In genomic region chr12:82740129-82741000, GRCh38 we compare ENCODE assay signal across 12 cellular contexts. TPM values are rescaled to one million over a fixed set of nuclear protein-coding genes. Genes with fewer than 3 reads are reported as not detected.
DNase-seq lines count a peak whose midpoint lies in the region; ATAC-seq, FAIRE-seq and TF ChIP-seq lines count a peak whose summit lies in the region.
"Had no signal": no experiment of that assay in that cellular context is flagged by ENCODE, and none has a peak within 500 bp of the region (broad histone marks: within the 10 kb centered on the region; RNA-seq: fewer than 3 reads in every experiment).

No MANE protein-coding gene starts in this region.

- no peak for TF ChIP-seq POLR2A in breast epithelium (IDR thresholded peaks at IDR 0.05)

- H3K27me3 ChIP-seq in breast epithelium, result no peaks in the 10 kb centered on the region
- no peaks in the 10 kb centered on the region for H3K27me3 ChIP-seq in RWPE2 (ENCODE audit: insufficient read depth, poor library complexity, severe bottlenecking)
- H3K27me3 ChIP-seq: BE2C, neutrophil had no signal

- peaks cover 12% of the 10 kb centered on the region for H3K4me1 Mint-ChIP-seq in MCF 10A (ENCODE audit: insufficient read depth, unreplicated experiment)
- H3K4me1 Mint-ChIP-seq in stimulated activated naive CD8-positive, alpha-beta T cell treated with anti-CD3 and anti-CD28 coated beads, Interleukin-15, amount 100 ng/mL, for 72 hours, result no peaks in the 10 kb centered on the region

- no peaks in the 10 kb centered on the region for H3K4me1 ChIP-seq in breast epithelium
- H3K4me1 ChIP-seq in RWPE2 (ENCODE audit: insufficient read depth, poor library complexity, severe bottlenecking), result peaks cover 8% of the 10 kb centered on the region

- H3K36me3 ChIP-seq in breast epithelium (no peaks in the 10 kb centered on the region), RWPE2 (ENCODE audit: low read depth) (no peaks in the 10 kb centered on the region)
- H3K36me3 ChIP-seq: BE2C, neutrophil had no signal

- H3K27ac ChIP-seq in breast epithelium (no peak overlapping the region), RWPE2 (ENCODE audit: poor library complexity, severe bottlenecking) (peak overlapping the region; percentile 14)
- H3K27ac ChIP-seq: neutrophil had no signal

- DNase-seq in MCF 10A (ENCODE audit: unreplicated experiment), result peak; percentile 78
- no peak for DNase-seq in breast epithelium (ENCODE audit: low spot score in 2 of 2)
- no peak for DNase-seq in RWPE2 (ENCODE audit: low spot score)
- DNase-seq in fibroblast of the aortic adventitia (ENCODE audit: low read depth), result peak; percentile 80
- peak; percentile 41 for DNase-seq in urothelium cell line (ENCODE audit: low spot score)
- no peak for DNase-seq in Kasumi-1 (lab: John Stamatoyannopoulos, UW)
- DNase-seq in effector CD8-positive, alpha-beta T cell (lab: John Stamatoyannopoulos, UW), result no peak
- no peak for DNase-seq in stimulated activated naive CD8-positive, alpha-beta T cell treated with anti-CD3 and anti-CD28 coated beads, Interleukin-15, amount 100 ng/mL, for 72 hours
- DNase-seq: BE2C; central memory CD4-positive, alpha-beta T cell; NCI-H2081 had no signal

- H3K36me3 Mint-ChIP-seq in MCF 10A (ENCODE audit: insufficient read depth, unreplicated experiment), result peaks cover 5% of the 10 kb centered on the region

- TF ChIP-seq CTCF in MCF 10A (IDR thresholded peaks at IDR 0.05; ENCODE audit: unreplicated experiment), result no peak
- TF ChIP-seq CTCF in breast epithelium (IDR thresholded peaks at IDR 0.05), result no peak
- TF ChIP-seq CTCF in RWPE2 (IDR thresholded peaks at IDR 0.05; ENCODE audit: poor library complexity, severe bottlenecking), result no peak
- no peak for TF ChIP-seq CTCF in fibroblast of the aortic adventitia (IDR thresholded peaks at IDR 0.05; ENCODE audit: insufficient read depth, low read length)

- CTCF ChIA-PET in MCF 10A (lab: Yijun Ruan, JAX), result interaction anchor here (2.3 kb wide), 1 partner anchor 55 kb away, joined by 15 read pairs; the partner anchor contains the start of gene TMTC2

- peak; percentile 99 for ATAC-seq in RWPE2 (ENCODE audit: low read depth)
- no peak for ATAC-seq in stimulated activated naive CD8-positive, alpha-beta T cell treated with anti-CD3 and anti-CD28 coated beads, Interleukin-15, amount 100 ng/mL, for 72 hours

- H3K9me3 Mint-ChIP-seq in MCF 10A (ENCODE audit: unreplicated experiment), result no peaks in the 10 kb centered on the region
- no peaks in the 10 kb centered on the region for H3K9me3 Mint-ChIP-seq in stimulated activated naive CD8-positive, alpha-beta T cell treated with anti-CD3 and anti-CD28 coated beads, Interleukin-15, amount 100 ng/mL, for 72 hours

- BruUV-seq in MCF 10A (replicated peaks; lab: Mats Ljungman, UMichigan), result no TSS peak

- H3K4me3 ChIP-seq in breast epithelium (no peak overlapping the region), RWPE2 (ENCODE audit: severe bottlenecking) (no peak overlapping the region), fibroblast of the aortic adventitia (ENCODE audit: low read depth, low read length) (no peak overlapping the region)

- POLR2A ChIA-PET in MCF 10A (lab: Yijun Ruan, JAX), result interaction anchor here (0.5 to 1.4 kb wide), 3 partner anchors 38 to 54 kb away, joined by 3 to 9 read pairs (median 3); partner anchors contain the start of gene TMTC2

- H3K27me3 Mint-ChIP-seq in MCF 10A (ENCODE audit: insufficient read depth, unreplicated experiment), result no peaks in the 10 kb centered on the region
- no peaks in the 10 kb centered on the region for H3K27me3 Mint-ChIP-seq in stimulated activated naive CD8-positive, alpha-beta T cell treated with anti-CD3 and anti-CD28 coated beads, Interleukin-15, amount 100 ng/mL, for 72 hours

- peak overlapping the region; percentile 88 for H3K27ac Mint-ChIP-seq in MCF 10A (ENCODE audit: low read depth, unreplicated experiment)
- no peak overlapping the region for H3K27ac Mint-ChIP-seq in stimulated activated naive CD8-positive, alpha-beta T cell treated with anti-CD3 and anti-CD28 coated beads, Interleukin-15, amount 100 ng/mL, for 72 hours

- no peak for FAIRE-seq in urothelium cell line (lab: Jason Lieb, UNC)

- intact Hi-C loops in MCF 10A (cut with micrococcal nuclease) (no loop called here), breast epithelium (cut with DNase I; ENCODE audit: low total_unique reads) (no loop called here)

- H3K4me3 Mint-ChIP-seq in MCF 10A (ENCODE audit: unreplicated experiment), result no peak overlapping the region
- H3K4me3 Mint-ChIP-seq in stimulated activated naive CD8-positive, alpha-beta T cell treated with anti-CD3 and anti-CD28 coated beads, Interleukin-15, amount 100 ng/mL, for 72 hours, result no peak overlapping the region

- H3K9me3 ChIP-seq in breast epithelium (no peaks in the 10 kb centered on the region), RWPE2 (ENCODE audit: severe bottlenecking) (no peaks in the 10 kb centered on the region)
- H3K9me3 ChIP-seq: BE2C, neutrophil had no signal

RNA-seq across cellular contexts. Expression of gene TMTC2, which starts 53.7 kb away (rescaled TPM):
- 1.7 and 2.0 TPM in 2 replicates for total RNA-seq in MCF 10A (2022)
- 10 to 100 TPM in 2 of 3 donors, 1 to 10 TPM in 1; 7.0 to 28.8 (median 19.3) TPM for total RNA-seq in breast epithelium
- 21.1 and 83.6 TPM in 2 replicates for total RNA-seq in fibroblast of the aortic adventitia (ENCODE audit: low replicate concordance)

Comparison
In these comparisons a context has a peak if more than half of its experiments do, and no peak if none do; other contexts are left out.
1. DNase-seq: peak in MCF 10A (single experiment), fibroblast of the aortic adventitia (single experiment) and urothelium cell line (single experiment); none in breast epithelium (0 of 2), RWPE2 (single experiment), Kasumi-1 (0 of 2), effector CD8-positive, alpha-beta T cell (single experiment) and stimulated activated naive CD8-positive, alpha-beta T cell treated with anti-CD3 and anti-CD28 coated beads, Interleukin-15, amount 100 ng/mL, for 72 hours (0 of 2).